Comparison of ENCODE assay signal across 30 cellular contexts in genomic region chr20:31906001-31906400, GRCh38. TPM values are rescaled to one million over a fixed set of nuclear protein-coding genes. Genes with fewer than 3 reads are reported as not detected.
A peak's percentile ranks its signal among the peaks of the same experiment; 100 is the strongest.
DNase-seq lines count a peak whose midpoint lies in the region; ATAC-seq, FAIRE-seq and TF ChIP-seq lines count a peak whose summit lies in the region.
"Had no signal": no experiment of that assay in that cellular context is flagged by ENCODE, and none has a peak within 500 bp of the region (broad histone marks: within the 10 kb centered on the region; RNA-seq: fewer than 3 reads in every experiment).

No MANE protein-coding gene starts in this region.

- DNase-seq in HepG2 (ENCODE audit: low spot score) (no peak), right lobe of liver (no peak), endodermal cell (peak; percentile 58), neural progenitor cell (ENCODE audit: low spot score) (peak; percentile 32), GM13976 (ENCODE audit: low spot score) (no peak)
- no peak for DNase-seq in activated CD4-positive, alpha-beta memory T cell treated with anti-CD3 and anti-CD28 coated beads, Interleukin-2, amount 10 ng/mL, durations not matched to agents 7 days and 5 days
- DNase-seq: 8988T; ACHN; BE2C; CD8-positive, alpha-beta memory T cell; DMS 273 treated with DMSO at 0.1 percent for 48 hours; DMS79; EL; GDM1; GOT3; IMR-90; KG1; MM.1S; NCI-H2029; NCI-H446 treated with DMSO at 0.1 percent for 48 hours; NCI-H526; SHP77 treated with DMSO at 0.1 percent for 48 hours had no signal

- no peaks in the 10 kb centered on the region for H3K4me1 ChIP-seq in HepG2 (ENCODE audit: insufficient read depth, low read length)
- no peaks in the 10 kb centered on the region for H3K4me1 ChIP-seq in right lobe of liver
- no peaks in the 10 kb centered on the region for H3K4me1 ChIP-seq in endodermal cell (ENCODE audit: control insufficient read depth, insufficient read depth, low read length)
- peaks cover 1% of the 10 kb centered on the region for H3K4me1 ChIP-seq in neural progenitor cell
- H3K4me1 ChIP-seq: BE2C had no signal

- H3K9me3 Mint-ChIP-seq in endodermal cell (no peaks in the 10 kb centered on the region), neural progenitor cell (no peaks in the 10 kb centered on the region)
- H3K9me3 Mint-ChIP-seq in activated CD4-positive, alpha-beta memory T cell treated with anti-CD3 and anti-CD28 coated beads, Interleukin-2, amount 10 ng/mL, durations not matched to agents 7 days and 5 days, result no peaks in the 10 kb centered on the region
- H3K9me3 Mint-ChIP-seq: CD8-positive, alpha-beta memory T cell had no signal

- H3K36me3 ChIP-seq in HepG2 (replicated peaks in 1 of 2; ENCODE audit: control insufficient read depth in 1 of 2, insufficient read depth in 2 of 2, low read length in 2 of 2), result no peaks in the 10 kb centered on the region
- no peaks in the 10 kb centered on the region for H3K36me3 ChIP-seq in right lobe of liver
- H3K36me3 ChIP-seq in endodermal cell (ENCODE audit: control insufficient read depth, insufficient read depth, low read length), result no peaks in the 10 kb centered on the region
- no peaks in the 10 kb centered on the region for H3K36me3 ChIP-seq in neural progenitor cell
- H3K36me3 ChIP-seq: BE2C had no signal

- CTCF ChIA-PET in HepG2 (lab: Yijun Ruan, JAX; ENCODE audit: low intra/inter-chr PET ratio, low total read pairs), result no interaction called here
- CTCF ChIA-PET in activated CD4-positive, alpha-beta memory T cell treated with anti-CD3 and anti-CD28 coated beads, Interleukin-2, amount 10 ng/mL, durations not matched to agents 7 days and 5 days (lab: Charles Lee), result interaction anchor here (0.6 to 0.7 kb wide), 2 partner anchors 74 to 465 kb away, joined by 3 to 4 read pairs; partner anchors contain the start of gene DEFB123

- TF ChIP-seq POLR2A in HepG2 (IDR thresholded peaks at IDR 0.05; ENCODE audit: insufficient read depth in 1 of 2, low read depth in 2 of 2, low read length in 2 of 2) (no peak), right lobe of liver (IDR thresholded peaks at IDR 0.05) (no peak)

- no TSS peak for BruUV-seq in HepG2 (replicated peaks; lab: Mats Ljungman, UMichigan)

- H3K4me3 ChIP-seq in HepG2 (replicated peaks in 1 of 3; ENCODE audit: insufficient read depth in 1 of 3, low read depth in 2 of 3, low read length in 3 of 3), result no peak overlapping the region
- no peak overlapping the region for H3K4me3 ChIP-seq in right lobe of liver
- H3K4me3 ChIP-seq in endodermal cell (ENCODE audit: low read length), result no peak overlapping the region
- H3K4me3 ChIP-seq in neural progenitor cell, result no peak overlapping the region
- H3K4me3 ChIP-seq: GM12878, SK-N-MC had no signal

- TF ChIP-seq CTCF in HepG2 (CRISPR knock-in tag; IDR thresholded peaks at IDR 0.05) (no peak), right lobe of liver (IDR thresholded peaks at IDR 0.05) (no peak), endodermal cell (conservative IDR thresholded peaks at IDR 0.05) (no peak), neural progenitor cell (IDR thresholded peaks at IDR 0.05) (no peak), GM13976 (IDR thresholded peaks at IDR 0.05; ENCODE audit: borderline replicate concordance, control extremely low read depth, extremely low read depth, insufficient read depth, missing control alignments) (no peak)

- no peak for FAIRE-seq in HepG2 (lab: Jason Lieb, UNC)
- FAIRE-seq: GM12878 had no signal

- TF ChIP-seq EP300 in HepG2 (IDR thresholded peaks at IDR 0.05; ENCODE audit: low read depth in 2 of 2, low read length in 2 of 2) (no peak), HepG2 (CRISPR knock-in tag; IDR thresholded peaks at IDR 0.05; ENCODE audit: borderline replicate concordance) (no peak)

- in situ Hi-C loops in HepG2 (cut with HindIII; ENCODE audit: extremely low pct_ligation_motif_present, low pct_unique_long_range_greater_than_20kb), result no loop called here
- in situ Hi-C loops in GM13976 (cut with MboI; ENCODE audit: low sequenced_read_pairs, unreplicated experiment), result no loop called here

- H3K9ac ChIP-seq in HepG2 (ENCODE audit: insufficient read depth, low read depth, low read length) (no peak overlapping the region), endodermal cell (ENCODE audit: extremely low read depth, low read length, poor library complexity, severe bottlenecking) (no peak overlapping the region), neural progenitor cell (no peak overlapping the region)

- H3K79me2 ChIP-seq in HepG2 (ENCODE audit: insufficient read depth, low read length), result no peaks in the 10 kb centered on the region
- H3K79me2 ChIP-seq in neural progenitor cell (ENCODE audit: low read depth), result no peaks in the 10 kb centered on the region

- H2AFZ ChIP-seq in HepG2 (ENCODE audit: low read length) (no peak overlapping the region), neural progenitor cell (replicated peaks) (no peak overlapping the region)

- ATAC-seq in HepG2 (peak; percentile 49), right lobe of liver (no peak), HG02884 (IDR thresholded peaks at IDR 0.05; ENCODE audit: unreplicated experiment) (no peak)
- ATAC-seq: GM12878, Panc1 had no signal

- TF ChIP-seq RAD21 in HepG2 (CRISPR knock-in tag; IDR thresholded peaks at IDR 0.05), result no peak

- H3K4me3 Mint-ChIP-seq in endodermal cell, result no peak overlapping the region
- H3K4me3 Mint-ChIP-seq in neural progenitor cell, result no peak overlapping the region
- H3K4me3 Mint-ChIP-seq in activated CD4-positive, alpha-beta memory T cell treated with anti-CD3 and anti-CD28 coated beads, Interleukin-2, amount 10 ng/mL, durations not matched to agents 7 days and 5 days, result no peak overlapping the region
- H3K4me3 Mint-ChIP-seq: CD14-positive monocyte; CD8-positive, alpha-beta memory T cell had no signal

- H3K27me3 Mint-ChIP-seq in endodermal cell (ENCODE audit: insufficient read depth) (no peaks in the 10 kb centered on the region), neural progenitor cell (ENCODE audit: insufficient read depth, low read depth) (peaks cover 5% of the 10 kb centered on the region)
- H3K27me3 Mint-ChIP-seq in activated CD4-positive, alpha-beta memory T cell treated with anti-CD3 and anti-CD28 coated beads, Interleukin-2, amount 10 ng/mL, durations not matched to agents 7 days and 5 days, result peaks cover 8% of the 10 kb centered on the region

- 36% methylated on average over 2 of the region's 5 CpGs for WGBS in HepG2 (ENCODE audit: low lambda C conversion rate)
- WGBS in right lobe of liver (ENCODE audit: insufficient coverage, low coverage, low lambda C conversion rate, missing lambda C conversion rate), result 100% methylated on average over 2 of the region's 5 CpGs
- 83 to 85% methylated on average over 4 to 5 of the region's 5 CpGs for WGBS in endodermal cell (ENCODE audit: insufficient coverage in 1 of 2, insufficient read length in 1 of 2), 2 experiments

- intact Hi-C loops in HepG2 (cut with micrococcal nuclease; ENCODE audit: unreplicated experiment), result no loop called here
- intact Hi-C loops in right lobe of liver (cut with DNase I), result no loop called here

- POLR2A ChIA-PET in HepG2 (lab: Yijun Ruan, JAX), result no interaction called here
- POLR2A ChIA-PET in activated CD4-positive, alpha-beta memory T cell treated with anti-CD3 and anti-CD28 coated beads, Interleukin-2, amount 10 ng/mL, durations not matched to agents 7 days and 5 days (lab: Charles Lee), result no interaction called here

- H4K20me1 ChIP-seq in HepG2 (ENCODE audit: insufficient read depth, low read length), result no peaks in the 10 kb centered on the region
- H4K20me1 ChIP-seq in neural progenitor cell (ENCODE audit: low read depth), result no peaks in the 10 kb centered on the region

- H3K4me2 ChIP-seq in HepG2 (ENCODE audit: low read depth, low read length) (no peak overlapping the region), neural progenitor cell (no peak overlapping the region)

- H3K27ac Mint-ChIP-seq in endodermal cell (peak overlapping the region; percentile 61), neural progenitor cell (no peak overlapping the region)
- no peak overlapping the region for H3K27ac Mint-ChIP-seq in activated CD4-positive, alpha-beta memory T cell treated with anti-CD3 and anti-CD28 coated beads, Interleukin-2, amount 10 ng/mL, durations not matched to agents 7 days and 5 days
- H3K27ac Mint-ChIP-seq: CD8-positive, alpha-beta memory T cell had no signal

- peaks cover 2% of the 10 kb centered on the region for H3K4me1 Mint-ChIP-seq in endodermal cell
- no peaks in the 10 kb centered on the region for H3K4me1 Mint-ChIP-seq in neural progenitor cell
- no peaks in the 10 kb centered on the region for H3K4me1 Mint-ChIP-seq in activated CD4-positive, alpha-beta memory T cell treated with anti-CD3 and anti-CD28 coated beads, Interleukin-2, amount 10 ng/mL, durations not matched to agents 7 days and 5 days
- H3K4me1 Mint-ChIP-seq: CD8-positive, alpha-beta memory T cell had no signal

- peaks cover 0 to 22% of the 10 kb centered on the region in 2 experiments; a peak in 3 of 5 replicates for H3K27me3 ChIP-seq in HepG2 (ENCODE audit: control insufficient read depth in 1 of 2, insufficient read depth in 2 of 2, low read length in 2 of 2)
- H3K27me3 ChIP-seq in right lobe of liver, result no peaks in the 10 kb centered on the region
- no peaks in the 10 kb centered on the region for H3K27me3 ChIP-seq in endodermal cell (ENCODE audit: control insufficient read depth, insufficient read depth, low read length, poor library complexity, severe bottlenecking)
- no peaks in the 10 kb centered on the region for H3K27me3 ChIP-seq in neural progenitor cell
- H3K27me3 ChIP-seq: BE2C had no signal

- H3K9me3 ChIP-seq in HepG2 (ENCODE audit: low read length), result no peaks in the 10 kb centered on the region
- no peaks in the 10 kb centered on the region for H3K9me3 ChIP-seq in right lobe of liver
- no peaks in the 10 kb centered on the region for H3K9me3 ChIP-seq in endodermal cell (ENCODE audit: control insufficient read depth, low read length)
- no peaks in the 10 kb centered on the region for H3K9me3 ChIP-seq in neural progenitor cell (ENCODE audit: low read depth)
- H3K9me3 ChIP-seq: BE2C had no signal

- H3F3A ChIP-seq in neural progenitor cell (ENCODE audit: low read depth), result peaks cover 4% of the 10 kb centered on the region

- H3K27ac ChIP-seq in HepG2 (ENCODE audit: extremely low read length, insufficient read depth, low read length), result no peak overlapping the region
- H3K27ac ChIP-seq in right lobe of liver, result no peak overlapping the region
- H3K27ac ChIP-seq in endodermal cell (ENCODE audit: low read depth, low read length), result no peak overlapping the region
- no peak overlapping the region for H3K27ac ChIP-seq in neural progenitor cell
- H3K27ac ChIP-seq: RWPE1, SK-N-MC had no signal

- no peaks in the 10 kb centered on the region for H3K36me3 Mint-ChIP-seq in endodermal cell (ENCODE audit: low read depth)
- H3K36me3 Mint-ChIP-seq in neural progenitor cell, result no peaks in the 10 kb centered on the region
- H3K36me3 Mint-ChIP-seq in activated CD4-positive, alpha-beta memory T cell treated with anti-CD3 and anti-CD28 coated beads, Interleukin-2, amount 10 ng/mL, durations not matched to agents 7 days and 5 days (ENCODE audit: low read depth), result no peaks in the 10 kb centered on the region
- H3K36me3 Mint-ChIP-seq: CD14-positive monocyte; CD8-positive, alpha-beta memory T cell had no signal

RNA-seq across cellular contexts. Expression of gene TTLL9, which starts 35.6 kb away (rescaled TPM):
- total RNA-seq in HepG2 (2016; rRNA removed; fragmentation: Illumina TruSeq; extraction: Trizol), result not detected in 2 replicates
- total RNA-seq in HepG2 (2016; cell fraction: cytosol; rRNA removed; fragmentation: Illumina TruSeq; extraction: Trizol; ENCODE audit: low read depth), result not detected in 2 replicates
- not detected in 2 replicates for total RNA-seq in HepG2 (2016; cell fraction: insoluble cytoplasmic fraction; rRNA removed; fragmentation: Illumina TruSeq; extraction: Trizol)
- total RNA-seq in HepG2 (2016; cell fraction: membrane; rRNA removed; fragmentation: Illumina TruSeq; extraction: Trizol), result not detected in 2 replicates
- not detected in 2 replicates for total RNA-seq in HepG2 (2016; cell fraction: nucleus; rRNA removed; fragmentation: Illumina TruSeq; extraction: Trizol)
- 0.05 TPM in 1 of 2 replicates, not detected in the other for polyA plus RNA-seq in HepG2 (2011; rRNA removed)
- not detected in 2 replicates for polyA plus RNA-seq in HepG2 (2011; cell fraction: cytosol; rRNA removed)
- 0.14 TPM in 1 of 2 replicates, not detected in the other for polyA plus RNA-seq in HepG2 (2011; cell fraction: nucleus; rRNA removed)
- not detected in 2 replicates for polyA plus RNA-seq in HepG2 (2012)
- polyA plus RNA-seq in HepG2 (2016; cell fraction: cytosol; fragmentation: Illumina TruSeq; extraction: Trizol; ENCODE audit: low read depth), result not detected in 2 replicates
- not detected in 2 replicates for polyA plus RNA-seq in HepG2 (2016; cell fraction: insoluble cytoplasmic fraction; fragmentation: Illumina TruSeq; extraction: Trizol; ENCODE audit: low read depth)
- not detected in 2 replicates for polyA plus RNA-seq in HepG2 (2016; cell fraction: membrane; fragmentation: Illumina TruSeq; extraction: Trizol; ENCODE audit: low read depth)
- polyA plus RNA-seq in HepG2 (2016; cell fraction: nucleus; fragmentation: Illumina TruSeq; extraction: Trizol; ENCODE audit: insufficient read depth, low read depth), result not detected in 2 replicates
- not detected in 2 replicates for polyA minus RNA-seq in HepG2 (2011; rRNA and poly(A)+ RNA removed; ENCODE audit: low replicate concordance)
- polyA minus RNA-seq in HepG2 (2011; cell fraction: cytosol; rRNA and poly(A)+ RNA removed), result not detected in 2 replicates
- not detected in 2 replicates for polyA minus RNA-seq in HepG2 (2011; cell fraction: nucleus; rRNA and poly(A)+ RNA removed)
- not detected for total RNA-seq in right lobe of liver
- under 1 TPM; 0.29 to 0.51 TPM for total RNA-seq in endodermal cell
- polyA plus RNA-seq in endodermal cell (2013, experiment 1 of 2), result 1.00 TPM
- 1.2 TPM for polyA plus RNA-seq in endodermal cell (2013, experiment 2 of 2)
- 0.34 TPM in 1 of 2 replicates, not detected in the other for total RNA-seq in neural progenitor cell (ENCODE audit: low replicate concordance)
- total RNA-seq in activated CD4-positive, alpha-beta memory T cell treated with anti-CD3 and anti-CD28 coated beads, Interleukin-2, amount 10 ng/mL, durations not matched to agents 7 days and 5 days, result not detected
- total RNA-seq: CD8-positive, alpha-beta memory T cell; HT1080; IMR-90; OCI-LY7 had no signal
- polyA plus RNA-seq: CD14-positive monocyte; CD8-positive, alpha-beta memory T cell; IMR-90 had no signal

RNA-seq across cellular contexts. Expression of gene DUSP15, which starts 35.7 kb away (rescaled TPM):
- total RNA-seq in HepG2 (2016; rRNA removed; fragmentation: Illumina TruSeq; extraction: Trizol) (0.18 and 0.93 TPM in 2 replicates), right lobe of liver (1 to 10 TPM in 1 of 6 experiments, under 1 TPM in 2, not detected in 3; 0.22 to 1.1 (median 0.42) TPM), endodermal cell (1 to 10 TPM; 3.8 to 7.2 TPM), neural progenitor cell (ENCODE audit: low replicate concordance) (0.45 and 1.1 TPM in 2 replicates)
- total RNA-seq in HepG2 (2016; cell fraction: cytosol; rRNA removed; fragmentation: Illumina TruSeq; extraction: Trizol; ENCODE audit: low read depth), result 1.1 TPM in 2 replicates
- 0.37 and 0.69 TPM in 2 replicates for total RNA-seq in HepG2 (2016; cell fraction: insoluble cytoplasmic fraction; rRNA removed; fragmentation: Illumina TruSeq; extraction: Trizol)
- 0.93 and 1.2 TPM in 2 replicates for total RNA-seq in HepG2 (2016; cell fraction: membrane; rRNA removed; fragmentation: Illumina TruSeq; extraction: Trizol)
- total RNA-seq in HepG2 (2016; cell fraction: nucleus; rRNA removed; fragmentation: Illumina TruSeq; extraction: Trizol), result 0.43 and 1.6 TPM in 2 replicates
- polyA plus RNA-seq in HepG2 (2011; rRNA removed), result 0.17 and 0.46 TPM in 2 replicates
- 0.60 and 0.79 TPM in 2 replicates for polyA plus RNA-seq in HepG2 (2011; cell fraction: cytosol; rRNA removed)
- 0.95 and 1.2 TPM in 2 replicates for polyA plus RNA-seq in HepG2 (2011; cell fraction: nucleus; rRNA removed)
- 0.50 and 0.83 TPM in 2 replicates for polyA plus RNA-seq in HepG2 (2012)
- polyA plus RNA-seq in HepG2 (2016; cell fraction: cytosol; fragmentation: Illumina TruSeq; extraction: Trizol; ENCODE audit: low read depth), result 0.60 and 1.1 TPM in 2 replicates
- 0.47 and 1.2 TPM in 2 replicates for polyA plus RNA-seq in HepG2 (2016; cell fraction: insoluble cytoplasmic fraction; fragmentation: Illumina TruSeq; extraction: Trizol; ENCODE audit: low read depth)
- polyA plus RNA-seq in HepG2 (2016; cell fraction: membrane; fragmentation: Illumina TruSeq; extraction: Trizol; ENCODE audit: low read depth), result 0.72 and 1.1 TPM in 2 replicates
- 0.88 and 1.7 TPM in 2 replicates for polyA plus RNA-seq in HepG2 (2016; cell fraction: nucleus; fragmentation: Illumina TruSeq; extraction: Trizol; ENCODE audit: insufficient read depth, low read depth)
- polyA minus RNA-seq in HepG2 (2011; rRNA and poly(A)+ RNA removed; ENCODE audit: low replicate concordance), result 0.56 TPM in 1 of 2 replicates, not detected in the other
- polyA minus RNA-seq in HepG2 (2011; cell fraction: cytosol; rRNA and poly(A)+ RNA removed), result not detected in 2 replicates
- polyA minus RNA-seq in HepG2 (2011; cell fraction: nucleus; rRNA and poly(A)+ RNA removed), result 0.87 TPM in 1 of 2 replicates, not detected in the other
- polyA plus RNA-seq in endodermal cell (2013, experiment 1 of 2), result 7.3 TPM
- 7.6 TPM for polyA plus RNA-seq in endodermal cell (2013, experiment 2 of 2)
- not detected for total RNA-seq in activated CD4-positive, alpha-beta memory T cell treated with anti-CD3 and anti-CD28 coated beads, Interleukin-2, amount 10 ng/mL, durations not matched to agents 7 days and 5 days
- total RNA-seq: CD8-positive, alpha-beta memory T cell; HT1080; IMR-90 had no signal
- polyA plus RNA-seq: CD14-positive monocyte; CD8-positive, alpha-beta memory T cell; IMR-90 had no signal

RNA-seq across cellular contexts. Expression of gene PDRG1, which starts 45.8 kb away (rescaled TPM):
- total RNA-seq in HepG2 (2016; rRNA removed; fragmentation: Illumina TruSeq; extraction: Trizol) (16.6 and 22.1 TPM in 2 replicates), right lobe of liver (1 to 10 TPM; 4.5 to 6.6 (median 4.9) TPM), endodermal cell (10 to 100 TPM; 20.4 to 24.4 TPM), neural progenitor cell (ENCODE audit: low replicate concordance) (11.1 and 15.3 TPM in 2 replicates)
- 5.1 and 5.7 TPM in 2 replicates for total RNA-seq in HepG2 (2016; cell fraction: cytosol; rRNA removed; fragmentation: Illumina TruSeq; extraction: Trizol; ENCODE audit: low read depth)
- total RNA-seq in HepG2 (2016; cell fraction: insoluble cytoplasmic fraction; rRNA removed; fragmentation: Illumina TruSeq; extraction: Trizol), result 16.1 and 23.7 TPM in 2 replicates
- 12.0 and 13.1 TPM in 2 replicates for total RNA-seq in HepG2 (2016; cell fraction: membrane; rRNA removed; fragmentation: Illumina TruSeq; extraction: Trizol)
- total RNA-seq in HepG2 (2016; cell fraction: nucleus; rRNA removed; fragmentation: Illumina TruSeq; extraction: Trizol), result 8.3 and 9.7 TPM in 2 replicates
- polyA plus RNA-seq in HepG2 (2011; rRNA removed), result 18.0 and 20.2 TPM in 2 replicates
- 19.4 and 20.2 TPM in 2 replicates for polyA plus RNA-seq in HepG2 (2011; cell fraction: cytosol; rRNA removed)
- 11.2 and 13.9 TPM in 2 replicates for polyA plus RNA-seq in HepG2 (2011; cell fraction: nucleus; rRNA removed)
- 15.0 and 15.5 TPM in 2 replicates for polyA plus RNA-seq in HepG2 (2012)
- 6.4 and 6.6 TPM in 2 replicates for polyA plus RNA-seq in HepG2 (2016; cell fraction: cytosol; fragmentation: Illumina TruSeq; extraction: Trizol; ENCODE audit: low read depth)
- 34.8 and 36.2 TPM in 2 replicates for polyA plus RNA-seq in HepG2 (2016; cell fraction: insoluble cytoplasmic fraction; fragmentation: Illumina TruSeq; extraction: Trizol; ENCODE audit: low read depth)
- 11.1 and 11.7 TPM in 2 replicates for polyA plus RNA-seq in HepG2 (2016; cell fraction: membrane; fragmentation: Illumina TruSeq; extraction: Trizol; ENCODE audit: low read depth)
- polyA plus RNA-seq in HepG2 (2016; cell fraction: nucleus; fragmentation: Illumina TruSeq; extraction: Trizol; ENCODE audit: insufficient read depth, low read depth), result 20.9 and 21.7 TPM in 2 replicates
- 3.7 and 8.1 TPM in 2 replicates for polyA minus RNA-seq in HepG2 (2011; rRNA and poly(A)+ RNA removed; ENCODE audit: low replicate concordance)
- 3.5 and 4.6 TPM in 2 replicates for polyA minus RNA-seq in HepG2 (2011; cell fraction: cytosol; rRNA and poly(A)+ RNA removed)
- polyA minus RNA-seq in HepG2 (2011; cell fraction: nucleus; rRNA and poly(A)+ RNA removed), result 5.8 and 6.6 TPM in 2 replicates
- polyA plus RNA-seq in endodermal cell (2013, experiment 1 of 2), result 19.2 TPM
- polyA plus RNA-seq in endodermal cell (2013, experiment 2 of 2), result 18.4 TPM
- total RNA-seq in activated CD4-positive, alpha-beta memory T cell treated with anti-CD3 and anti-CD28 coated beads, Interleukin-2, amount 10 ng/mL, durations not matched to agents 7 days and 5 days, result 10 to 100 TPM; 10.8 TPM

Comparison
In these comparisons a context has a peak if more than half of its experiments do, and no peak if none do; other contexts are left out.
1. DNase-seq: peak in endodermal cell (single experiment) and neural progenitor cell (single experiment); none in HepG2 (single experiment), right lobe of liver (0 of 3), GM13976 (single experiment) and activated CD4-positive, alpha-beta memory T cell treated with anti-CD3 and anti-CD28 coated beads, Interleukin-2, amount 10 ng/mL, durations not matched to agents 7 days and 5 days (single experiment).